6 cellular contexts compared by ENCODE assay signal in the genomic region with DNA sequence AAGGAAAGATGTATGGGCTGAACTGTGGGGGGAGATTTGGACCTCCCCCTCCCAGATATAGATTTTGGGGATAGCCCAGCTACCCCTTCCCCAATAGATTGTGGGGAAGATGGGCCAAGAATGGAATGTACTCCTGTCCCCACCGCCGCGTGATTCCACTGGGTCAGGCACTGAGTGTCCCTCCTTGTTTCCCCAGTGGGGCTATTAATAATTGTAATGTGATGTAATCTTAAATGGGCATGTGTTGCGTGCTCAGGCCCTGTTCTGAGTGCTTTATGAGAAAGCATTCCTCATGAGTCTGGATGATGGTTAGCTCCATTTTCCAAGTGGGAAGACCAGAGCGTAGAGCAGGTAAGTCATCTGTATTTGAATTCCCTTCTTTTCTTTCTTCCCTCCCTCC. TPM values are rescaled to one million over a fixed set of nuclear protein-coding genes. Genes with fewer than 3 reads are reported as not detected.
DNase-seq lines count a peak whose midpoint lies in the region; ATAC-seq and TF ChIP-seq lines count a peak whose summit lies in the region.

No MANE protein-coding gene starts in this region.

- ATAC-seq in HG03439 (IDR thresholded peaks at IDR 0.05; ENCODE audit: unreplicated experiment): no peak
- no peak for ATAC-seq in GM18498 (IDR thresholded peaks at IDR 0.05; ENCODE audit: unreplicated experiment)

- H3K27me3 ChIP-seq in NT2/D1 (ENCODE audit: insufficient read depth, insufficient read length) (no peaks in the 10 kb centered on the region), skeletal muscle tissue (ENCODE audit: control insufficient read depth in 3 of 3, insufficient read depth in 3 of 3, low read length in 3 of 3) (no peaks in the 10 kb centered on the region)

- no peak for DNase-seq in NT2/D1 (ENCODE audit: low read depth, low spot score)
- DNase-seq in epithelial cell of esophagus (ENCODE audit: low read depth): peak; percentile 31
- no peak for DNase-seq in SHP77 (lab: John Stamatoyannopoulos, UW)

- no peaks in the 10 kb centered on the region for H3K9me3 ChIP-seq in NT2/D1 (ENCODE audit: insufficient read depth, low read length)
- no peaks in the 10 kb centered on the region for H3K9me3 ChIP-seq in skeletal muscle tissue (ENCODE audit: control insufficient read depth in 3 of 3, low read length in 3 of 3)

- no peak for TF ChIP-seq CTCF in epithelial cell of esophagus (IDR thresholded peaks at IDR 0.05; ENCODE audit: insufficient read depth, low read depth, low read length, missing control alignments)

- H3K4me3 ChIP-seq in NT2/D1 (ENCODE audit: insufficient read length, low read depth): peak overlapping the region; percentile 73
- peak overlapping the region; percentile 93 for H3K4me3 ChIP-seq in epithelial cell of esophagus (ENCODE audit: low read length)
- peak overlapping the region; percentile 91 to 93 (median 93) for H3K4me3 ChIP-seq in skeletal muscle tissue (ENCODE audit: low read length in 3 of 3)

- H3K36me3 ChIP-seq in NT2/D1 (ENCODE audit: insufficient read depth, insufficient read length, low read length) (peaks cover 35% of the 10 kb centered on the region), skeletal muscle tissue (ENCODE audit: control insufficient read depth in 3 of 3, insufficient read depth in 3 of 3, low read length in 3 of 3) (peaks cover 25 to 40% (median 31%) of the 10 kb centered on the region in 3 donors)

- H3K4me1 ChIP-seq in NT2/D1 (ENCODE audit: insufficient read depth, insufficient read length): no peaks in the 10 kb centered on the region
- H3K4me1 ChIP-seq in skeletal muscle tissue (ENCODE audit: control insufficient read depth in 3 of 3, insufficient read depth in 3 of 3, low read length in 3 of 3): peaks cover 20 to 30% (median 25%) of the 10 kb centered on the region in 3 donors

- H3K9ac ChIP-seq in NT2/D1 (ENCODE audit: insufficient read length, low read depth) (peak overlapping the region; percentile 96), skeletal muscle tissue (ENCODE audit: low read depth in 1 of 3, low read length in 3 of 3) (peak overlapping the region; percentile 81 to 99 (median 98))

- H3K27ac ChIP-seq in skeletal muscle tissue (ENCODE audit: low read depth, low read length): peak overlapping the region; percentile 95

RNA-seq across cellular contexts. Expression of gene PSMD8, which starts 1.4 kb away (rescaled TPM):
- 129 TPM for total RNA-seq in skeletal muscle tissue

RNA-seq across cellular contexts. Expression of gene GGN, which starts 12.1 kb away (rescaled TPM):
- total RNA-seq in skeletal muscle tissue: not detected

RNA-seq across cellular contexts. Expression of gene SPRED3, which starts 12.7 kb away (rescaled TPM):
- not detected for total RNA-seq in skeletal muscle tissue

RNA-seq across cellular contexts. Expression of gene FAM98C, which starts 27.1 kb away (rescaled TPM):
- total RNA-seq in skeletal muscle tissue: 4.7 TPM

RNA-seq across cellular contexts. Expression of gene CATSPERG, which starts 40.1 kb away (rescaled TPM):
- 3.1 TPM for total RNA-seq in skeletal muscle tissue
